10 cellular contexts compared by ENCODE assay signal in the genomic region with DNA sequence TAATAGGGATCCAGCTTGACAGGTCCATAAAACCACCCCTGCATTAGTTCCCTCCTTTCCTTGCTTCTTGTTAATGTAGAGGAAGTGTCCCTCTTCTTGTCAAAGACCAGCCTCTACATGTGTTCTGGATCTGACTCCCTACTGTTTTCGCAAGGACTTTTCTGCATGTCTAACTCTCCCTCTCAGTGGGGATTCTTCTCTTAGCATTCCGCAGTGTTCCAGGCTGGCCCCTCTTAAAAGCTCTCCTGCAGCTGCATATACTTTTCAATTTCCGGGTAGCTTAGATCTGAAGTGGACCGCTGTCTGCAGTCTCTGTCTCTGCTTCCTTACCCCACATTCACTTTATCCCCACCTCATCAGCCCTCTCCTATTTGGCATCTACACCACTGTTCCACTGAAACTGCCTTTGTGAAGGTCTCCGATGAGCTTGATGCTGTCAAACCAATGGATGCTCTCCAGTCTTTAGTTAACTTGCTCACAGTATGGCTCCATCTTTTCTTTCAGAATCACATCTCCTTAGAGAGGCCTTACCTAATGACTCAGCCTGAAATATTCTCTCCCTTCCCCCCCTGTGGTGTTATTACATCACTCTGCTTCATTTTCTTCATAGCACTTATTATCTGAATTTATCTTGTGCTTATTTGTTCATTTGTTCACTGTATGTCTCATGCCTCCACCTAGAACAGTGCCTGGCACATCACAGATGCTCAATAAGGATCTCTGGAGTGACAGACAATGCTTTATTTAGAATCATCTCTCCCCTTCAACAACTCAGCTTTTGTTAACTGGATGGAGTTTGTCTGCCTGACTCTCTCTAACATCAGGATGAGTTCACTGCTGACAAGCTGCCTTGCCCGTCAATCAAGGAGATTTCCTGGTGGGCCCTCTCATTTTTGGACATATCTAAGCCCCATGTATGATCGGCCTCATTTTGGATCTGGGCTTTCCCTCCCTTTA.
DNase-seq lines count a peak whose midpoint lies in the region; ATAC-seq and TF ChIP-seq lines count a peak whose summit lies in the region.
"Had no signal": no experiment of that assay in that cellular context is flagged by ENCODE, and none has a peak within 500 bp of the region (broad histone marks: within the 10 kb centered on the region; RNA-seq: fewer than 3 reads in every experiment).

No MANE protein-coding gene starts in this region.

- ATAC-seq in RWPE2 (ENCODE audit: low read depth) = peak; percentile 55; the same call in 1 of the 3 replicates
- no peak for ATAC-seq in HG02623 (IDR thresholded peaks at IDR 0.05; ENCODE audit: unreplicated experiment)
- no peak for ATAC-seq in HG02759 (IDR thresholded peaks at IDR 0.05; ENCODE audit: unreplicated experiment)

- H3K36me3 ChIP-seq in RWPE2 (ENCODE audit: low read depth) (no peaks in the 10 kb centered on the region), subcutaneous abdominal adipose tissue (ENCODE audit: control insufficient read depth in 5 of 5, insufficient read depth in 5 of 5, low read length in 5 of 5) (no peaks in the 10 kb centered on the region)

- H3K27ac ChIP-seq in RWPE2 (ENCODE audit: poor library complexity, severe bottlenecking) (peak overlapping the region; percentile 15), subcutaneous abdominal adipose tissue (ENCODE audit: low read depth, low read length) (peak overlapping the region; percentile 93)
- H3K27ac ChIP-seq: 22Rv1 had no signal

- H3K9me3 ChIP-seq in RWPE2 (ENCODE audit: severe bottlenecking) (no peaks in the 10 kb centered on the region), subcutaneous abdominal adipose tissue (ENCODE audit: control insufficient read depth in 5 of 5, low read length in 5 of 5) (no peaks in the 10 kb centered on the region)

- TF ChIP-seq CTCF in RWPE2 (IDR thresholded peaks at IDR 0.05; ENCODE audit: poor library complexity, severe bottlenecking) = no peak

- DNase-seq in DMS53 (lab: John Stamatoyannopoulos, UW) (peak; percentile 40), DMS53 treated with DMSO at 0.1 percent for 48 hours (lab: John Stamatoyannopoulos, UW; ENCODE audit: unreplicated experiment) (no peak), RWPE2 (ENCODE audit: low spot score) (no peak), glomerular visceral epithelial cell (ENCODE audit: extremely low spot score) (peak; percentile 20), NCI-H2227 (lab: John Stamatoyannopoulos, UW; ENCODE audit: unreplicated experiment) (no peak)
- DNase-seq: naive B cell had no signal

- H3K9ac ChIP-seq in subcutaneous abdominal adipose tissue (ENCODE audit: low read length in 5 of 5) = peak overlapping the region in 3 of 5 donors; percentile 26 to 53 (median 48)

- H3K4me1 ChIP-seq in RWPE2 (ENCODE audit: insufficient read depth, poor library complexity, severe bottlenecking) (peaks cover 10% of the 10 kb centered on the region), subcutaneous abdominal adipose tissue (ENCODE audit: control insufficient read depth in 5 of 5, insufficient read depth in 5 of 5, low read length in 5 of 5) (peaks cover 8 to 57% (median 40%) of the 10 kb centered on the region in 5 donors)

- H3K27me3 ChIP-seq in RWPE2 (ENCODE audit: insufficient read depth, poor library complexity, severe bottlenecking) = no peaks in the 10 kb centered on the region
- no peaks in the 10 kb centered on the region for H3K27me3 ChIP-seq in subcutaneous abdominal adipose tissue (ENCODE audit: control insufficient read depth in 5 of 5, insufficient read depth in 4 of 5, low read length in 5 of 5)

- H3K4me3 ChIP-seq in RWPE2 (ENCODE audit: severe bottlenecking) = no peak overlapping the region
- peak overlapping the region in 1 of 5 donors; percentile 10 for H3K4me3 ChIP-seq in subcutaneous abdominal adipose tissue (ENCODE audit: low read depth in 1 of 5, low read length in 5 of 5)

Comparison
In these comparisons a context has a peak if more than half of its experiments do, and no peak if none do; other contexts are left out.
1. DNase-seq: peak in DMS53 (single experiment) and glomerular visceral epithelial cell (single experiment); none in DMS53 treated with DMSO at 0.1 percent for 48 hours (single experiment), RWPE2 (single experiment) and NCI-H2227 (single experiment).